ENCODE assay signal across 21 cellular contexts in genomic region chr7:85823379-85823778, GRCh38.
"Had no signal": no experiment of that assay in that cellular context is flagged by ENCODE, and none has a peak within 500 bp of the region (broad histone marks: within the 10 kb centered on the region; RNA-seq: fewer than 3 reads in every experiment).

No MANE protein-coding gene starts in this region.

- H3K27me3 ChIP-seq: gastroesophageal sphincter, suprapubic skin, thyroid gland, upper lobe of left lung had no signal

- H3K9me3 Mint-ChIP-seq: endodermal cell, nephron progenitor cell had no signal

- DNase-seq: central memory CD4-positive, alpha-beta T cell; effector CD4-positive, alpha-beta T cell; endodermal cell; erythroblast; glutamatergic neuron; kidney; left cardiac atrium; left ventricle myocardium superior; mesenchymal stem cell; naive B cell; nephron progenitor cell; small intestine; stimulated activated CD4-positive, alpha-beta T cell treated with anti-CD3 and anti-CD28 coated beads, Interleukin-12 subunit alpha, Interleukin-12 subunit beta, amount 100 ng/mL, for 4 hours; stimulated activated naive CD4-positive, alpha-beta T cell; thyroid gland; upper lobe of left lung had no signal

- H3K36me3 ChIP-seq: gastroesophageal sphincter, suprapubic skin, thyroid gland, upper lobe of left lung had no signal

- H3K27me3 Mint-ChIP-seq: naive B cell had no signal

- H3K9me3 ChIP-seq: gastroesophageal sphincter, suprapubic skin, thyroid gland had no signal

- H3K27ac ChIP-seq: coronary artery, gastroesophageal sphincter, suprapubic skin, thyroid gland had no signal

- H3K4me1 ChIP-seq: gastroesophageal sphincter, suprapubic skin, thyroid gland, upper lobe of left lung had no signal

- H3K27ac Mint-ChIP-seq: endodermal cell, naive B cell, nephron progenitor cell had no signal

- ATAC-seq: gastroesophageal sphincter, left cardiac atrium, left ventricle myocardium superior, sciatic nerve had no signal

- H3K36me3 Mint-ChIP-seq: naive B cell had no signal

- H3K4me1 Mint-ChIP-seq: naive B cell, nephron progenitor cell had no signal

- H3K4me3 Mint-ChIP-seq: endodermal cell, naive B cell, nephron progenitor cell had no signal

- H3K4me3 ChIP-seq: coronary artery, gastroesophageal sphincter, lung, suprapubic skin, thyroid gland, upper lobe of left lung had no signal
